In the genomic region with DNA sequence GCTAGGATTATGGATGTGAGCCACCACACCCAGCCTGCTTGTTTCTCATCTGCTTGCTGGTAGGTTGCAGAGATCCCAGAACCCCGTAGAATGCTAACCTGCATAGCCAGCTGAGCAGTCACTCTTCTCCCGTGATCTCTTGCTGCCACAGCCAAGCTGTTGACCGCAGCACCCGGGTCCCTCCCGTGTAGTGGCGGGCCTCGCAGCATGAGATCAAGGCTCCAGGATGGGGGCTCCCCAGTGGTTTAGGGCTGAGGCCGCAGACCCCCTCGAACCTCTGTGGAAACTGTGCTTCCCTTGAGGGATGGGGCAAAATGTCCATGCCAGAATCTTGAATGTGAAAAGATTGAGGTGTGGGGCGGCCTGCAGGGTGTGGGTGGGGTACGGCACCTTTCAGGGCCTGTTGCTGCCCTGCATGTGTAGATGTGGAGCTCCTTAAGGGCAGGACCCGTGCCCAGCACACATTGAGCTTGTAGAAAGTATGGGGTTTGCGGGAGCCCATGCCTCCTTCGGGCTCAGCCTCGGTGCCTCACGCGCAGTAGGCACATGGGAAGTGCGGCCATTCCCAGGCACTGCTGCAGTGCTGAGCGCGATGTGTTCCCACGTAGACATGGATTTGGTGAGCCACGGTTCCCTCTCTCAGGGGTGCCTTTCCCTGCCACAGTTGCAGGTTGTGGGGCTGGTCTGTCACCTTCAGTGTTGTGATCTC, we compare ENCODE assay signal across 12 cellular contexts.
A peak's percentile ranks its signal among the peaks of the same experiment; 100 is the strongest.
DNase-seq lines count a peak whose midpoint lies in the region; ATAC-seq and TF ChIP-seq lines count a peak whose summit lies in the region.
"Had no signal": no experiment of that assay in that cellular context is flagged by ENCODE, and none has a peak within 500 bp of the region (broad histone marks: within the 10 kb centered on the region; RNA-seq: fewer than 3 reads in every experiment).

No MANE protein-coding gene starts in this region.

- no peak for ATAC-seq in RWPE2 (ENCODE audit: low read depth)
- no peak for ATAC-seq in aorta (ENCODE audit: low FRiP score)

- no peak overlapping the region for H4K8ac ChIP-seq in neuronal stem cell (ENCODE audit: low read depth, low read length)

- H3K36me3 ChIP-seq in RWPE2 (ENCODE audit: low read depth) (no peaks in the 10 kb centered on the region), neuronal stem cell (replicated peaks in 1 of 2; ENCODE audit: control insufficient read depth in 2 of 2, insufficient read depth in 2 of 2, low read length in 2 of 2) (peaks cover 13 to 34% of the 10 kb centered on the region in 2 donors), aorta (ENCODE audit: control insufficient read depth in 1 of 2, insufficient read depth in 2 of 2, low read length in 1 of 2) (peaks cover 2 to 3% of the 10 kb centered on the region in 2 donors)

- intact Hi-C loops in aorta (cut with DNase I) (no loop called here), head of caudate nucleus (cut with DNase I) (no loop called here)

- no peak overlapping the region for H3K4ac ChIP-seq in neuronal stem cell (ENCODE audit: low read length)

- peak; percentile 9 for DNase-seq in activated CD8-positive, alpha-beta memory T cell treated with anti-CD3 and anti-CD28 coated beads, Interleukin-2, amount 50 U/mL, for 4 hours
- no peak for DNase-seq in activated CD8-positive, alpha-beta memory T cell treated with anti-CD3 and anti-CD28 coated beads, Interleukin-2, amount 50 U/mL, for 48 hours
- DNase-seq in RWPE2 (ENCODE audit: low spot score) (peak; percentile 42), neuronal stem cell (ENCODE audit: low spot score) (no peak), aorta (peak; percentile 31 to 67), head of caudate nucleus (no peak)
- no peak for DNase-seq in stimulated activated CD4-positive, alpha-beta T cell treated with anti-CD3 and anti-CD28 coated beads, Interleukin-15, amount 100 ng/mL, for 24 hours
- DNase-seq: DMS 273 treated with DMSO at 0.1 percent for 48 hours, HCEC 1CT, HFFc6 had no signal

- H3K4me3 ChIP-seq in RWPE2 (ENCODE audit: severe bottlenecking) (no peak overlapping the region), neuronal stem cell (ENCODE audit: low read length in 2 of 2) (no peak overlapping the region), aorta (ENCODE audit: low read length in 2 of 2) (no peak overlapping the region)
- H3K4me3 ChIP-seq: BLaER1 had no signal

- H3K27me3 ChIP-seq in RWPE2 (ENCODE audit: insufficient read depth, poor library complexity, severe bottlenecking) (no peaks in the 10 kb centered on the region), neuronal stem cell (ENCODE audit: control insufficient read depth in 3 of 3, insufficient read depth in 3 of 3, low read depth in 1 of 3, low read length in 3 of 3) (no peaks in the 10 kb centered on the region), aorta (ENCODE audit: control insufficient read depth in 1 of 2, insufficient read depth in 2 of 2, low read length in 1 of 2) (no peaks in the 10 kb centered on the region)
- H3K27me3 ChIP-seq: BLaER1 had no signal

- H2AK5ac ChIP-seq in neuronal stem cell (ENCODE audit: low read depth, low read length): no peak overlapping the region

- no peak overlapping the region for H2AFZ ChIP-seq in neuronal stem cell (ENCODE audit: low read length)

- no peak overlapping the region for H3K14ac ChIP-seq in neuronal stem cell (ENCODE audit: low read length)

- H3K18ac ChIP-seq in neuronal stem cell (ENCODE audit: low read length): peak overlapping the region; percentile 41

- no peak overlapping the region for H3K9ac ChIP-seq in neuronal stem cell (ENCODE audit: low read depth, low read length, poor library complexity)
- H3K9ac ChIP-seq: BLaER1 had no signal

- H2BK120ac ChIP-seq in neuronal stem cell (ENCODE audit: low read depth, low read length): no peak overlapping the region

- H3K9me3 ChIP-seq in RWPE2 (ENCODE audit: severe bottlenecking): no peaks in the 10 kb centered on the region
- H3K9me3 ChIP-seq in neuronal stem cell (replicated peaks in 1 of 2; ENCODE audit: control insufficient read depth in 2 of 2, insufficient read depth in 1 of 2, low read depth in 1 of 2, low read length in 2 of 2): peaks cover 4 to 6% of the 10 kb centered on the region in 2 donors
- H3K9me3 ChIP-seq in aorta (ENCODE audit: control insufficient read depth, low read length): no peaks in the 10 kb centered on the region

- TF ChIP-seq CTCF in RWPE2 (IDR thresholded peaks at IDR 0.05; ENCODE audit: poor library complexity, severe bottlenecking): no peak

- no peak overlapping the region for H4K91ac ChIP-seq in neuronal stem cell (ENCODE audit: low read depth, low read length, poor library complexity)

- H3K27ac ChIP-seq in RWPE2 (ENCODE audit: poor library complexity, severe bottlenecking) (no peak overlapping the region), neuronal stem cell (replicated peaks; ENCODE audit: low read length) (no peak overlapping the region), aorta (ENCODE audit: low read depth in 1 of 2, low read length in 2 of 2) (no peak overlapping the region)
- H3K27ac ChIP-seq: 22Rv1, BLaER1 had no signal

- H3K4me1 ChIP-seq in RWPE2 (ENCODE audit: insufficient read depth, poor library complexity, severe bottlenecking) (no peaks in the 10 kb centered on the region), neuronal stem cell (ENCODE audit: control insufficient read depth in 2 of 2, insufficient read depth in 1 of 2, low read depth in 1 of 2, low read length in 2 of 2) (peaks cover 2 to 3% of the 10 kb centered on the region in 2 donors), aorta (ENCODE audit: control insufficient read depth in 1 of 2, insufficient read depth in 2 of 2, low read length in 2 of 2) (no peaks in the 10 kb centered on the region)

- WGBS in neuronal stem cell (ENCODE audit: extremely low coverage in 2 of 2, insufficient read length in 2 of 2, insufficient replicate concordance in 1 of 2), 2 donors: no CpG with 5 or more reads among the region's 22 CpGs
- 95 to 96% methylated on average over 22 of the region's 22 CpGs for WGBS in aorta, 2 donors

- H3K23ac ChIP-seq in neuronal stem cell (ENCODE audit: low read depth, low read length, poor library complexity): peak overlapping the region; percentile 37

- no peak overlapping the region for H2BK15ac ChIP-seq in neuronal stem cell (ENCODE audit: low read length)

- H3K4me2 ChIP-seq in neuronal stem cell (ENCODE audit: insufficient read depth, low read length, poor library complexity, severe bottlenecking): no peak overlapping the region
- H3K4me2 ChIP-seq: BLaER1 had no signal

- no peak overlapping the region for H2BK12ac ChIP-seq in neuronal stem cell (ENCODE audit: low read length)

- H2BK5ac ChIP-seq in neuronal stem cell (ENCODE audit: low read length): no peak overlapping the region

- H3K79me1 ChIP-seq in neuronal stem cell (ENCODE audit: low read depth, low read length): peaks cover 4% of the 10 kb centered on the region

Comparison
In these comparisons a context has a peak if more than half of its experiments do, and no peak if none do; other contexts are left out.
1. DNase-seq: peak in activated CD8-positive, alpha-beta memory T cell treated with anti-CD3 and anti-CD28 coated beads, Interleukin-2, amount 50 U/mL, for 4 hours (single experiment), RWPE2 (single experiment) and aorta (2 of 2); none in activated CD8-positive, alpha-beta memory T cell treated with anti-CD3 and anti-CD28 coated beads, Interleukin-2, amount 50 U/mL, for 48 hours (single experiment), neuronal stem cell (single experiment), stimulated activated CD4-positive, alpha-beta T cell treated with anti-CD3 and anti-CD28 coated beads, Interleukin-15, amount 100 ng/mL, for 24 hours (single experiment) and head of caudate nucleus (0 of 42).